ENCODE assay signal across 1 cellular context in genomic region chr11:75812542-75813040, GRCh38.
TF ChIP-seq lines count a peak whose summit lies in the region.

No MANE protein-coding gene starts in this region.

TF ChIP-seq in HepG2, 621 proteins besides CTCF, POLR2A, EP300 and RAD21 (continued from another document and continues in another):
- TF ChIP-seq PRDM10 (CRISPR knock-in tag; IDR thresholded peaks at IDR 0.05; ENCODE audit: low read depth): peak; percentile 54; the same call in 1 of the 2 replicates
- no peak for TF ChIP-seq ZNF512B (CRISPR knock-in tag; IDR thresholded peaks at IDR 0.05; ENCODE audit: borderline replicate concordance)
- TF ChIP-seq ZEB1 (IDR thresholded peaks at IDR 0.05; ENCODE audit: insufficient replicate concordance, low read depth): no peak
- no peak for TF ChIP-seq HMGXB3 (CRISPR knock-in tag; IDR thresholded peaks at IDR 0.05; ENCODE audit: borderline replicate concordance)
- no peak for TF ChIP-seq IRF9 (CRISPR knock-in tag; IDR thresholded peaks at IDR 0.05; ENCODE audit: borderline replicate concordance)
- no peak for TF ChIP-seq ARNTL (CRISPR knock-in tag; IDR thresholded peaks at IDR 0.05)
- no peak for TF ChIP-seq SRF (IDR thresholded peaks at IDR 0.05; ENCODE audit: low read depth, low read length)
- no peak for TF ChIP-seq RNF219 (CRISPR knock-in tag; IDR thresholded peaks at IDR 0.05)
- peak; percentile 57; the same call in 1 of the 2 replicates for TF ChIP-seq ZNF614 (CRISPR knock-in tag; IDR thresholded peaks at IDR 0.05; ENCODE audit: borderline replicate concordance)
- no peak for TF ChIP-seq ZNF816 (CRISPR knock-in tag; IDR thresholded peaks at IDR 0.05; ENCODE audit: borderline replicate concordance)
- TF ChIP-seq TAF1 (CRISPR knock-in tag; IDR thresholded peaks at IDR 0.05): 0 out of 2 replicates have a peak, but pooled peaks have one; percentile 17
- peak; percentile 52; the same call in 1 of the 2 replicates for TF ChIP-seq ZNF292 (CRISPR knock-in tag; IDR thresholded peaks at IDR 0.05; ENCODE audit: borderline replicate concordance, low read depth)
- TF ChIP-seq SOX5 (CRISPR knock-in tag; IDR thresholded peaks at IDR 0.05; ENCODE audit: borderline replicate concordance): peak; percentile 35; the same call in 1 of the 2 replicates
- no peak for TF ChIP-seq FOSL1 (CRISPR knock-in tag; IDR thresholded peaks at IDR 0.05; ENCODE audit: borderline replicate concordance)
- TF ChIP-seq ZNF335 (CRISPR knock-in tag; IDR thresholded peaks at IDR 0.05): 0 out of 2 replicates have a peak, but pooled peaks have one; percentile 27
- TF ChIP-seq ZNF143 (CRISPR knock-in tag; IDR thresholded peaks at IDR 0.05): no peak
- peak; percentile 60; the same call in 1 of the 2 replicates for TF ChIP-seq ZNF205 (CRISPR knock-in tag; IDR thresholded peaks at IDR 0.05)
- peak; percentile 68 for TF ChIP-seq FOXA3 (CRISPR knock-in tag; IDR thresholded peaks at IDR 0.05)
- TF ChIP-seq ZNF407 (CRISPR knock-in tag; IDR thresholded peaks at IDR 0.05; ENCODE audit: not compliant biosample characterization): no peak
- TF ChIP-seq REL (CRISPR knock-in tag; conservative IDR thresholded peaks at IDR 0.05): no peak
- no peak for TF ChIP-seq FOXM1 (CRISPR knock-in tag; IDR thresholded peaks at IDR 0.05)
- no peak for TF ChIP-seq TGIF2 (CRISPR knock-in tag; IDR thresholded peaks at IDR 0.05)
- no peak for TF ChIP-seq FUBP1 (CRISPR knock-in tag; IDR thresholded peaks at IDR 0.05; ENCODE audit: borderline replicate concordance)
- no peak for TF ChIP-seq SOX6 (IDR thresholded peaks at IDR 0.05)
- peak; percentile 40 for TF ChIP-seq SOX6 (CRISPR knock-in tag; IDR thresholded peaks at IDR 0.05)
- no peak for TF ChIP-seq REXO4 (CRISPR knock-in tag; IDR thresholded peaks at IDR 0.05; ENCODE audit: borderline replicate concordance)
- TF ChIP-seq IRX3 (CRISPR knock-in tag; IDR thresholded peaks at IDR 0.05; ENCODE audit: borderline replicate concordance, low read depth): no peak
- no peak for TF ChIP-seq ZNF577 (CRISPR knock-in tag; IDR thresholded peaks at IDR 0.05; ENCODE audit: borderline replicate concordance, low read depth)
- 0 out of 2 replicates have a peak, but pooled peaks have one; percentile 43 for TF ChIP-seq TSC22D2 (CRISPR knock-in tag; IDR thresholded peaks at IDR 0.05; ENCODE audit: borderline replicate concordance)
